ENCODE assay signal across 8 cellular contexts in the genomic region with DNA sequence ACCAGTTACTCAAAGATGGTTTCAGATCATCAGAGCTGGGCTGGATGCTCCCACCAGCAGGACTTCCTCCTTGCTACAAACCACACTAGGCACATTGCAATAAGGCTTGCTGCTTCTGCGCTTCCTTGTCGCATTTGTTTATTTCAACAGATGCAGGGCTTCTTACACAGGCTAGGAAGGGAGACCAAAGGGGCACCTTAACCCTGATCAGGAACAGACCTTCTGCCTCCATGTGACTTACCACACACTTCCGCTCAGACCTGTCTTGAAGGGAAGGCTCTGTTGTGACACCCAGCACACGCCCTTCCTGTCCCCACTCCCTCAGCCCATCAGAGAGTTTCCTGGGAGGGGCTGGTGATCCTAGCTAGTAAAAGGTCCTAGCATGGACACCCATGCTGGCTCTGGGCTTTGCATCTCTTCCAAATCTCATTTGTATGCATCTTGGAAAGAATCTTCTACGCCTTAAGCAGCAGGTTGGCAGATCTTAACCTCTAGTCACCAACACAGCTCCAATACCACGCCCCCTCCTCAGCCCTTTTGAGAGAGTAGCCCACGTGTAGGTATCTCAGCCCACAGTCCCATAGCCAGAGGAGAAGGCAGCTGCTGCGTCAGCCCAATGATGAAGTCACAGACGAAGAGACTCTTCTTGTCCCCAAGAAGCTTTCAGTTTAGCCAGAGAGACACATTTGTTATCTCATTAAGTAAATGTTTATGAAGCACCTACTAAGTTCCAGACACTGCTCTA. TPM values are rescaled to one million over a fixed set of nuclear protein-coding genes. Genes with fewer than 3 reads are reported as not detected.
DNase-seq lines count a peak whose midpoint lies in the region; ATAC-seq and TF ChIP-seq lines count a peak whose summit lies in the region.

No MANE protein-coding gene starts in this region.

- BruUV-seq in Caco-2 (replicated peaks; lab: Mats Ljungman, UMichigan) = no TSS peak

- H3K27me3 ChIP-seq in trophoblast cell (ENCODE audit: insufficient read depth, low read length) (no peaks in the 10 kb centered on the region), Caco-2 (replicated peaks; ENCODE audit: control insufficient read depth, insufficient read depth, low read length) (no peaks in the 10 kb centered on the region)

- no peak overlapping the region for H3K9ac ChIP-seq in trophoblast cell (ENCODE audit: low read length)

- H3K27me3 Mint-ChIP-seq in glutamatergic neuron (ENCODE audit: unreplicated experiment) (peaks cover 5% of the 10 kb centered on the region), Caco-2 (ENCODE audit: insufficient read depth, unreplicated experiment) (no peaks in the 10 kb centered on the region)
- no peaks in the 10 kb centered on the region for H3K27me3 Mint-ChIP-seq in stimulated activated naive B cell treated with anti-CD40 and anti-IgM and Interleukin-4, amounts not matched to agents 10 μg/mL and 1 μg/mL and 100 μg/mL, for 72 hours

- no peak overlapping the region for H2AK5ac ChIP-seq in trophoblast cell (ENCODE audit: low read length)

- H2BK5ac ChIP-seq in trophoblast cell (ENCODE audit: low read depth, low read length, poor library complexity) = no peak overlapping the region

- POLR2A ChIA-PET in Caco-2 (lab: Charles Lee) = no interaction called here

- H3K14ac ChIP-seq in trophoblast cell (ENCODE audit: low read length) = no peak overlapping the region

- H3K36me3 Mint-ChIP-seq in glutamatergic neuron (ENCODE audit: unreplicated experiment) (peaks cover 23% of the 10 kb centered on the region), Caco-2 (ENCODE audit: insufficient read depth, unreplicated experiment) (peaks cover 65% of the 10 kb centered on the region)
- H3K36me3 Mint-ChIP-seq in stimulated activated naive B cell treated with anti-CD40 and anti-IgM and Interleukin-4, amounts not matched to agents 10 μg/mL and 1 μg/mL and 100 μg/mL, for 72 hours = no peaks in the 10 kb centered on the region

- no peaks in the 10 kb centered on the region for H3K79me2 ChIP-seq in trophoblast cell (ENCODE audit: control insufficient read depth, insufficient read depth, low read length, poor library complexity)

- no peak overlapping the region for H2BK12ac ChIP-seq in trophoblast cell (ENCODE audit: low read length)

- no peak overlapping the region for H2AFZ ChIP-seq in trophoblast cell (ENCODE audit: insufficient read depth, low read length, poor library complexity)

- peak overlapping the region; percentile 19 for H3K27ac Mint-ChIP-seq in glutamatergic neuron (ENCODE audit: unreplicated experiment)
- peak overlapping the region; percentile 56 for H3K27ac Mint-ChIP-seq in stimulated activated naive B cell treated with anti-CD40 and anti-IgM and Interleukin-4, amounts not matched to agents 10 μg/mL and 1 μg/mL and 100 μg/mL, for 72 hours
- no peak overlapping the region for H3K27ac Mint-ChIP-seq in Caco-2 (ENCODE audit: unreplicated experiment)

- no peak overlapping the region for H3K4me2 ChIP-seq in trophoblast cell (ENCODE audit: low read length)

- no peak overlapping the region for H3K23ac ChIP-seq in trophoblast cell (ENCODE audit: low read length)

- H3K4me3 Mint-ChIP-seq in glutamatergic neuron (ENCODE audit: unreplicated experiment) = no peak overlapping the region
- no peak overlapping the region for H3K4me3 Mint-ChIP-seq in stimulated activated naive B cell treated with anti-CD40 and anti-IgM and Interleukin-4, amounts not matched to agents 10 μg/mL and 1 μg/mL and 100 μg/mL, for 72 hours
- no peak overlapping the region for H3K4me3 Mint-ChIP-seq in Caco-2 (ENCODE audit: unreplicated experiment)

- no peak overlapping the region for H4K12ac ChIP-seq in trophoblast cell (ENCODE audit: low read depth, low read length)

- DNase-seq in HT1080 (ENCODE audit: low read depth) (peak; percentile 7), glutamatergic neuron (no peak), trophoblast cell (no peak), NCI-H2171 treated with DMSO at 0.1 percent for 48 hours (lab: John Stamatoyannopoulos, UW) (no peak), Caco-2 (no peak)
- peak; percentile 38 to 48 for DNase-seq in activated CD4-positive, alpha-beta T cell treated with anti-CD3 and anti-CD28 coated beads for 4 hours
- DNase-seq in stimulated activated naive B cell treated with anti-CD40 and anti-IgM and Interleukin-4, amounts not matched to agents 10 μg/mL and 1 μg/mL and 100 μg/mL, for 72 hours = no peak

- peak; percentile 90 to 91 for ATAC-seq in stimulated activated naive B cell treated with anti-CD40 and anti-IgM and Interleukin-4, amounts not matched to agents 10 μg/mL and 1 μg/mL and 100 μg/mL, for 72 hours (replicated peaks)
- no peak for ATAC-seq in GM21367 (IDR thresholded peaks at IDR 0.05; ENCODE audit: unreplicated experiment)

- H2BK120ac ChIP-seq in trophoblast cell (ENCODE audit: insufficient read depth, low read length, poor library complexity) = no peak overlapping the region

- no peak overlapping the region for H4K91ac ChIP-seq in trophoblast cell (ENCODE audit: low read depth, low read length)

- no peak overlapping the region for H4K8ac ChIP-seq in trophoblast cell (ENCODE audit: low read depth, low read length)

- peaks cover 10 to 30% of the 10 kb centered on the region in 2 experiments for H3K36me3 ChIP-seq in trophoblast cell (ENCODE audit: control insufficient read depth in 1 of 2, insufficient read depth in 2 of 2, low read length in 2 of 2)
- H3K36me3 ChIP-seq in Caco-2 (ENCODE audit: control insufficient read depth, insufficient read depth, low read length) = peaks cover 2% of the 10 kb centered on the region; the same call in 1 of the 2 replicates

- H3K4me3 ChIP-seq in trophoblast cell (ENCODE audit: low read depth, low read length) (no peak overlapping the region), Caco-2 (ENCODE audit: low read depth, low read length) (no peak overlapping the region)

- no peak overlapping the region for H3K27ac ChIP-seq in trophoblast cell (ENCODE audit: low read depth, low read length)

- intact Hi-C loops in Caco-2 (cut with micrococcal nuclease; ENCODE audit: unreplicated experiment) = no loop called here

- H3K4me1 Mint-ChIP-seq in glutamatergic neuron (ENCODE audit: low read depth, unreplicated experiment) (peaks cover 20% of the 10 kb centered on the region), Caco-2 (ENCODE audit: low read depth, unreplicated experiment) (no peaks in the 10 kb centered on the region)
- peaks cover 15 to 22% of the 10 kb centered on the region in 2 donors for H3K4me1 Mint-ChIP-seq in stimulated activated naive B cell treated with anti-CD40 and anti-IgM and Interleukin-4, amounts not matched to agents 10 μg/mL and 1 μg/mL and 100 μg/mL, for 72 hours

- TF ChIP-seq CTCF in glutamatergic neuron (IDR thresholded peaks at IDR 0.05; ENCODE audit: partially characterized antibody, unreplicated experiment) (no peak), Caco-2 (IDR thresholded peaks at IDR 0.05; ENCODE audit: insufficient read depth in 1 of 2, low read depth in 1 of 2, low read length in 1 of 2, severe bottlenecking in 1 of 2, unreplicated experiment in 1 of 2) (no peak)

- no peaks in the 10 kb centered on the region for H3K79me1 ChIP-seq in trophoblast cell (ENCODE audit: low read length)

- H3K9me3 Mint-ChIP-seq in glutamatergic neuron (ENCODE audit: unreplicated experiment) (peaks cover 5% of the 10 kb centered on the region), Caco-2 (ENCODE audit: unreplicated experiment) (no peaks in the 10 kb centered on the region)
- peaks cover 1 to 11% of the 10 kb centered on the region in 2 donors for H3K9me3 Mint-ChIP-seq in stimulated activated naive B cell treated with anti-CD40 and anti-IgM and Interleukin-4, amounts not matched to agents 10 μg/mL and 1 μg/mL and 100 μg/mL, for 72 hours

- H3K9me3 ChIP-seq in trophoblast cell (ENCODE audit: insufficient read depth, low read depth, low read length) (peaks cover 8% of the 10 kb centered on the region), Caco-2 (peaks cover 21% of the 10 kb centered on the region)

- CTCF ChIA-PET in Caco-2 (lab: Charles Lee) = no interaction called here

- H3K18ac ChIP-seq in trophoblast cell (ENCODE audit: low read length) = no peak overlapping the region

- WGBS in trophoblast cell (ENCODE audit: extremely low coverage, insufficient coverage, insufficient read length) = no CpG with 5 or more reads among the region's 9 CpGs

- no peak overlapping the region for H3K4ac ChIP-seq in trophoblast cell (ENCODE audit: low read depth, low read length)

- H3K4me1 ChIP-seq in trophoblast cell (ENCODE audit: control insufficient read depth in 1 of 2, insufficient read depth in 2 of 2, low read length in 2 of 2) = peaks cover 0 to 3% of the 10 kb centered on the region in 2 experiments
- H3K4me1 ChIP-seq in Caco-2 = no peaks in the 10 kb centered on the region

RNA-seq across cellular contexts. Expression of gene SVIL, which starts 47.1 kb away (rescaled TPM):
- 8.0 and 8.2 TPM in 2 replicates for total RNA-seq in HT1080 (2014; rRNA removed; shearing (Covaris generic))
- 1.8 TPM in 2 replicates for polyA plus RNA-seq in HT1080 (2015; cell fraction: cytosol; rRNA removed)
- 20.3 and 21.3 TPM in 2 replicates for polyA plus RNA-seq in HT1080 (2015; cell fraction: nucleus; rRNA removed)
- 117 TPM for total RNA-seq in glutamatergic neuron (ENCODE audit: unreplicated experiment)
- polyA plus RNA-seq in trophoblast cell (2013) = 25.1 and 25.3 TPM in 2 replicates
- total RNA-seq in Caco-2 (2022) = 54.4 and 70.1 TPM in 2 replicates

Comparison
In these comparisons a context has a peak if more than half of its experiments do, and no peak if none do; other contexts are left out.
1. DNase-seq: peak in HT1080 (single experiment) and activated CD4-positive, alpha-beta T cell treated with anti-CD3 and anti-CD28 coated beads for 4 hours (2 of 2); none in glutamatergic neuron (single experiment), stimulated activated naive B cell treated with anti-CD40 and anti-IgM and Interleukin-4, amounts not matched to agents 10 μg/mL and 1 μg/mL and 100 μg/mL, for 72 hours (single experiment), trophoblast cell (0 of 2), NCI-H2171 treated with DMSO at 0.1 percent for 48 hours (single experiment) and Caco-2 (0 of 2).